ENCODE assay signal across 24 cellular contexts in the genomic region with DNA sequence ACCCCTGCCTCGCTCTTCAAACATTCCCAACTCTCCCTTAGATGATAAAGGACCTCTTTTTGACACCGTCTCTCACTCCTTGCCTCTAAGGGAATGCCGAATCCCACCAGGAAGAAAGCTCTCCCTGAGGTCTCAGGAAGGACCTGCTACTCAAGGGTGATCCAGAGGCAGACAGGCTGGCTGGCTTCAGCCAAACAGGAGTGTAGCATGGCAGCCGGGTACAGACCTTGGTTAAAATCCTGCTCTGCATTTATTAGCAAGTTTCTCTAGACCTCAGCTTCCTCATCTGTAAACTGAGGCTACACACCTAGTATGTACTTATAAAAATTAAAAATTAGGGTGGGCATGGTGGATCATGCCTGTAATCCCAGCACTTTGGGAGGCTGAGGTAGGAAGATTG. TPM values are rescaled to one million over a fixed set of nuclear protein-coding genes. Genes with fewer than 3 reads are reported as not detected.
DNase-seq lines count a peak whose midpoint lies in the region; ATAC-seq, FAIRE-seq and TF ChIP-seq lines count a peak whose summit lies in the region.
"Had no signal": no experiment of that assay in that cellular context is flagged by ENCODE, and none has a peak within 500 bp of the region (broad histone marks: within the 10 kb centered on the region; RNA-seq: fewer than 3 reads in every experiment).

No MANE protein-coding gene starts in this region.

- H3K4me3 Mint-ChIP-seq in activated CD8-positive, alpha-beta T cell treated with anti-CD3 and anti-CD28 coated beads, Interleukin-2, amount 10 ng/mL, durations not matched to agents 7 days and 5 days = no peak overlapping the region
- no peak overlapping the region for H3K4me3 Mint-ChIP-seq in activated CD8-positive, alpha-beta T cell treated with anti-CD3 and anti-CD28 coated beads for 36 hours
- H3K4me3 Mint-ChIP-seq in activated CD8-positive, alpha-beta memory T cell treated with anti-CD3 and anti-CD28 coated beads, Interleukin-2, amount 10 ng/mL, durations not matched to agents 7 days and 5 days = no peak overlapping the region
- H3K4me3 Mint-ChIP-seq: B cell; CD4-positive, alpha-beta T cell; CD8-positive, alpha-beta T cell had no signal

- 0 out of 4 replicates have a peak, but pooled peaks of 1 of the 2 experiments have one; percentile 7 for TF ChIP-seq POLR2A in HepG2 (IDR thresholded peaks at IDR 0.05; ENCODE audit: insufficient read depth in 1 of 2, low read depth in 2 of 2, low read length in 2 of 2)

- H3K36me3 Mint-ChIP-seq in activated CD8-positive, alpha-beta T cell treated with anti-CD3 and anti-CD28 coated beads, Interleukin-2, amount 10 ng/mL, durations not matched to agents 7 days and 5 days (ENCODE audit: low read depth) = peaks cover 3% of the 10 kb centered on the region
- H3K36me3 Mint-ChIP-seq in activated CD8-positive, alpha-beta T cell treated with anti-CD3 and anti-CD28 coated beads for 36 hours (ENCODE audit: low read depth) = peaks cover 14% of the 10 kb centered on the region
- H3K36me3 Mint-ChIP-seq in activated CD8-positive, alpha-beta memory T cell treated with anti-CD3 and anti-CD28 coated beads, Interleukin-2, amount 10 ng/mL, durations not matched to agents 7 days and 5 days = no peaks in the 10 kb centered on the region

- in situ Hi-C loops in HepG2 (cut with HindIII; ENCODE audit: extremely low pct_ligation_motif_present, low pct_unique_long_range_greater_than_20kb) = loop anchor here (10.0 kb wide), 1 partner anchor 199 kb away; no protein-coding TSS in a partner anchor

- no peak overlapping the region for H3K4me3 ChIP-seq in RWPE2 (ENCODE audit: severe bottlenecking)
- H3K4me3 ChIP-seq in HepG2 (replicated peaks in 1 of 3; ENCODE audit: insufficient read depth in 1 of 3, low read depth in 2 of 3, low read length in 3 of 3) = no peak overlapping the region
- H3K4me3 ChIP-seq: A549; BLaER1 treated with 17β-estradiol and CSF1 and Interleukin-3, amounts not matched to agents 10 nM and 100 nM had no signal

- H3K4me2 ChIP-seq in HepG2 (ENCODE audit: low read depth, low read length) = no peak overlapping the region
- H3K4me2 ChIP-seq: A549 had no signal

- POLR2A ChIA-PET in activated CD8-positive, alpha-beta T cell treated with anti-CD3 and anti-CD28 coated beads, Interleukin-2, amount 10 ng/mL, durations not matched to agents 7 days and 5 days (lab: Charles Lee) = no interaction called here
- POLR2A ChIA-PET in activated CD8-positive, alpha-beta T cell treated with anti-CD3 and anti-CD28 coated beads for 36 hours (lab: Charles Lee) = no interaction called here
- POLR2A ChIA-PET in HepG2 (lab: Yijun Ruan, JAX) = no interaction called here

- no peak overlapping the region for H3K9ac ChIP-seq in HepG2 (ENCODE audit: insufficient read depth, low read depth, low read length)
- H3K9ac ChIP-seq: BLaER1 treated with 17β-estradiol and CSF1 and Interleukin-3, amounts not matched to agents 10 nM and 100 nM had no signal

- H3K4me1 ChIP-seq in RWPE2 (ENCODE audit: insufficient read depth, poor library complexity, severe bottlenecking) (peaks cover 14% of the 10 kb centered on the region), HepG2 (ENCODE audit: insufficient read depth, low read length) (no peaks in the 10 kb centered on the region)
- H3K4me1 ChIP-seq: Caco-2 had no signal

- TF ChIP-seq RAD21 in HepG2 (CRISPR knock-in tag; IDR thresholded peaks at IDR 0.05) = no peak

- intact Hi-C loops in activated CD8-positive, alpha-beta T cell treated with anti-CD3 and anti-CD28 coated beads for 36 hours (cut with micrococcal nuclease) = no loop called here
- intact Hi-C loops in HepG2 (cut with micrococcal nuclease; ENCODE audit: unreplicated experiment) = no loop called here

- no peaks in the 10 kb centered on the region for H3K27me3 Mint-ChIP-seq in activated CD8-positive, alpha-beta T cell treated with anti-CD3 and anti-CD28 coated beads, Interleukin-2, amount 10 ng/mL, durations not matched to agents 7 days and 5 days (ENCODE audit: low read depth)
- no peaks in the 10 kb centered on the region for H3K27me3 Mint-ChIP-seq in activated CD8-positive, alpha-beta T cell treated with anti-CD3 and anti-CD28 coated beads for 36 hours
- H3K27me3 Mint-ChIP-seq in activated CD8-positive, alpha-beta memory T cell treated with anti-CD3 and anti-CD28 coated beads, Interleukin-2, amount 10 ng/mL, durations not matched to agents 7 days and 5 days = no peaks in the 10 kb centered on the region
- H3K27me3 Mint-ChIP-seq: B cell; CD4-positive, alpha-beta T cell had no signal

- no peaks in the 10 kb centered on the region for H3K79me2 ChIP-seq in HepG2 (ENCODE audit: insufficient read depth, low read length)

- no peak for DNase-seq in activated CD8-positive, alpha-beta T cell treated with anti-CD3 and anti-CD28 coated beads, Interleukin-2, amount 10 ng/mL, durations not matched to agents 7 days and 5 days
- DNase-seq in activated CD8-positive, alpha-beta T cell treated with anti-CD3 and anti-CD28 coated beads for 36 hours = no peak
- DNase-seq in activated CD8-positive, alpha-beta memory T cell treated with anti-CD3 and anti-CD28 coated beads, Interleukin-2, amount 10 ng/mL, durations not matched to agents 7 days and 5 days = peak; percentile 22
- no peak for DNase-seq in activated CD8-positive, alpha-beta memory T cell treated with anti-CD3 and anti-CD28 coated beads, Interleukin-2, amount 50 U/mL, for 4 hours
- peak; percentile 65 for DNase-seq in RWPE2 (ENCODE audit: low spot score)
- no peak for DNase-seq in HepG2 (ENCODE audit: low spot score)
- DNase-seq in stimulated activated CD4-positive, alpha-beta T cell treated with anti-CD3 and anti-CD28 coated beads, Interleukin-1b, Interleukin-23, amount 100 ng/mL, for 48 hours = no peak
- DNase-seq in NCI-H69 (lab: John Stamatoyannopoulos, UW) = no peak
- DNase-seq: AML-193; Caco-2; Calu3; CD4-positive, alpha-beta T cell; DMS79 treated with DMSO at 0.1 percent for 48 hours; GF-D8 had no signal

- H3K4me1 Mint-ChIP-seq in activated CD8-positive, alpha-beta T cell treated with anti-CD3 and anti-CD28 coated beads, Interleukin-2, amount 10 ng/mL, durations not matched to agents 7 days and 5 days (ENCODE audit: low read depth) = peaks cover 22% of the 10 kb centered on the region
- H3K4me1 Mint-ChIP-seq in activated CD8-positive, alpha-beta T cell treated with anti-CD3 and anti-CD28 coated beads for 36 hours (ENCODE audit: low read depth) = peaks cover 17% of the 10 kb centered on the region
- H3K4me1 Mint-ChIP-seq in activated CD8-positive, alpha-beta memory T cell treated with anti-CD3 and anti-CD28 coated beads, Interleukin-2, amount 10 ng/mL, durations not matched to agents 7 days and 5 days = peaks cover 23% of the 10 kb centered on the region

- no TSS peak for BruUV-seq in HepG2 (replicated peaks; lab: Mats Ljungman, UMichigan)

- no peaks in the 10 kb centered on the region for H3K27me3 ChIP-seq in RWPE2 (ENCODE audit: insufficient read depth, poor library complexity, severe bottlenecking)
- no peaks in the 10 kb centered on the region for H3K27me3 ChIP-seq in HepG2 (ENCODE audit: control insufficient read depth in 1 of 2, insufficient read depth in 2 of 2, low read length in 2 of 2)
- H3K27me3 ChIP-seq: BLaER1 treated with 17β-estradiol and CSF1 and Interleukin-3, amounts not matched to agents 10 nM and 100 nM had no signal

- no peaks in the 10 kb centered on the region for H3K9me3 Mint-ChIP-seq in activated CD8-positive, alpha-beta T cell treated with anti-CD3 and anti-CD28 coated beads, Interleukin-2, amount 10 ng/mL, durations not matched to agents 7 days and 5 days (ENCODE audit: insufficient read depth)
- H3K9me3 Mint-ChIP-seq in activated CD8-positive, alpha-beta T cell treated with anti-CD3 and anti-CD28 coated beads for 36 hours = no peaks in the 10 kb centered on the region
- no peaks in the 10 kb centered on the region for H3K9me3 Mint-ChIP-seq in activated CD8-positive, alpha-beta memory T cell treated with anti-CD3 and anti-CD28 coated beads, Interleukin-2, amount 10 ng/mL, durations not matched to agents 7 days and 5 days (ENCODE audit: low read depth)
- H3K9me3 Mint-ChIP-seq: CD4-positive, alpha-beta T cell; CD8-positive, alpha-beta T cell had no signal

- no peak overlapping the region for H2AFZ ChIP-seq in HepG2 (ENCODE audit: low read length)

- CTCF ChIA-PET in activated CD8-positive, alpha-beta T cell treated with anti-CD3 and anti-CD28 coated beads, Interleukin-2, amount 10 ng/mL, durations not matched to agents 7 days and 5 days (lab: Charles Lee) = no interaction called here
- CTCF ChIA-PET in activated CD8-positive, alpha-beta T cell treated with anti-CD3 and anti-CD28 coated beads for 36 hours (lab: Charles Lee) = no interaction called here
- CTCF ChIA-PET in activated CD8-positive, alpha-beta memory T cell treated with anti-CD3 and anti-CD28 coated beads, Interleukin-2, amount 10 ng/mL, durations not matched to agents 7 days and 5 days (lab: Charles Lee) = no interaction called here
- CTCF ChIA-PET in HepG2 (lab: Yijun Ruan, JAX; ENCODE audit: low intra/inter-chr PET ratio, low total read pairs) = no interaction called here

- H3K9me3 ChIP-seq in RWPE2 (ENCODE audit: severe bottlenecking) (no peaks in the 10 kb centered on the region), HepG2 (ENCODE audit: low read length) (no peaks in the 10 kb centered on the region)
- H3K9me3 ChIP-seq: A549; BLaER1 treated with 17β-estradiol and CSF1 and Interleukin-3, amounts not matched to agents 10 nM and 100 nM; Caco-2 had no signal

- ATAC-seq in activated CD8-positive, alpha-beta T cell treated with anti-CD3 and anti-CD28 coated beads, Interleukin-2, amount 10 ng/mL, durations not matched to agents 7 days and 5 days = no peak
- no peak for ATAC-seq in activated CD8-positive, alpha-beta T cell treated with anti-CD3 and anti-CD28 coated beads for 36 hours
- ATAC-seq in activated CD8-positive, alpha-beta memory T cell treated with anti-CD3 and anti-CD28 coated beads, Interleukin-2, amount 10 ng/mL, durations not matched to agents 7 days and 5 days = no peak
- ATAC-seq in RWPE2 (ENCODE audit: low read depth) = no peak
- no peak for ATAC-seq in HepG2
- ATAC-seq: A549; CD8-positive, alpha-beta T cell had no signal

- peak overlapping the region; percentile 15 for H3K27ac Mint-ChIP-seq in activated CD8-positive, alpha-beta T cell treated with anti-CD3 and anti-CD28 coated beads, Interleukin-2, amount 10 ng/mL, durations not matched to agents 7 days and 5 days
- H3K27ac Mint-ChIP-seq in activated CD8-positive, alpha-beta T cell treated with anti-CD3 and anti-CD28 coated beads for 36 hours = no peak overlapping the region
- no peak overlapping the region for H3K27ac Mint-ChIP-seq in activated CD8-positive, alpha-beta memory T cell treated with anti-CD3 and anti-CD28 coated beads, Interleukin-2, amount 10 ng/mL, durations not matched to agents 7 days and 5 days
- H3K27ac Mint-ChIP-seq: B cell; CD4-positive, alpha-beta T cell; CD8-positive, alpha-beta T cell had no signal

- TF ChIP-seq EP300 in HepG2 (IDR thresholded peaks at IDR 0.05; ENCODE audit: low read depth in 2 of 2, low read length in 2 of 2) (no peak), HepG2 (CRISPR knock-in tag; IDR thresholded peaks at IDR 0.05; ENCODE audit: borderline replicate concordance) (no peak)

- WGBS in HepG2 (ENCODE audit: low lambda C conversion rate) = 96% methylated on average over 4 of the region's 4 CpGs

- H3K36me3 ChIP-seq in RWPE2 (ENCODE audit: low read depth) (peaks cover 21% of the 10 kb centered on the region), HepG2 (replicated peaks in 1 of 2; ENCODE audit: control insufficient read depth in 1 of 2, insufficient read depth in 2 of 2, low read length in 2 of 2) (peaks cover 29 to 63% of the 10 kb centered on the region in 2 experiments)

- no peaks in the 10 kb centered on the region for H4K20me1 ChIP-seq in HepG2 (ENCODE audit: insufficient read depth, low read length)
- H4K20me1 ChIP-seq: BLaER1 treated with 17β-estradiol and CSF1 and Interleukin-3, amounts not matched to agents 10 nM and 100 nM had no signal

- TF ChIP-seq CTCF in activated CD8-positive, alpha-beta T cell treated with anti-CD3 and anti-CD28 coated beads for 36 hours (IDR thresholded peaks at IDR 0.05) = no peak
- TF ChIP-seq CTCF in RWPE2 (IDR thresholded peaks at IDR 0.05; ENCODE audit: poor library complexity, severe bottlenecking) (no peak), HepG2 (CRISPR knock-in tag; IDR thresholded peaks at IDR 0.05) (no peak)

- FAIRE-seq in HepG2 (lab: Jason Lieb, UNC) = no peak
- FAIRE-seq: A549, D721Med, G401.6, GM12891, GM19239 had no signal

- H3K27ac ChIP-seq in RWPE2 (ENCODE audit: poor library complexity, severe bottlenecking) (no peak overlapping the region), HepG2 (ENCODE audit: extremely low read length, insufficient read depth, low read length) (no peak overlapping the region)
- H3K27ac ChIP-seq: 22Rv1, A549, C4-2B had no signal

RNA-seq across cellular contexts. Expression of a gene that starts 17.2 kb away (rescaled TPM):
- total RNA-seq in activated CD8-positive, alpha-beta T cell treated with anti-CD3 and anti-CD28 coated beads, Interleukin-2, amount 10 ng/mL, durations not matched to agents 7 days and 5 days = 1 to 10 TPM; 1.4 to 1.6 TPM
- 1 to 10 TPM in 1 of 2 experiments, under 1 TPM in 1; 0.92 to 1.0 TPM for total RNA-seq in activated CD8-positive, alpha-beta T cell treated with anti-CD3 and anti-CD28 coated beads for 36 hours
- total RNA-seq in activated CD8-positive, alpha-beta memory T cell treated with anti-CD3 and anti-CD28 coated beads, Interleukin-2, amount 10 ng/mL, durations not matched to agents 7 days and 5 days = 1 to 10 TPM; 4.7 to 5.2 TPM
- total RNA-seq in HepG2 (2016; rRNA removed; fragmentation: Illumina TruSeq; extraction: Trizol) = not detected in 2 replicates
- not detected in 2 replicates for total RNA-seq in HepG2 (2016; cell fraction: cytosol; rRNA removed; fragmentation: Illumina TruSeq; extraction: Trizol; ENCODE audit: low read depth)
- not detected in 2 replicates for total RNA-seq in HepG2 (2016; cell fraction: insoluble cytoplasmic fraction; rRNA removed; fragmentation: Illumina TruSeq; extraction: Trizol)
- not detected in 2 replicates for total RNA-seq in HepG2 (2016; cell fraction: membrane; rRNA removed; fragmentation: Illumina TruSeq; extraction: Trizol)
- not detected in 2 replicates for total RNA-seq in HepG2 (2016; cell fraction: nucleus; rRNA removed; fragmentation: Illumina TruSeq; extraction: Trizol)
- not detected in 2 replicates for polyA plus RNA-seq in HepG2 (2011; rRNA removed)
- not detected in 2 replicates for polyA plus RNA-seq in HepG2 (2011; cell fraction: cytosol; rRNA removed)
- polyA plus RNA-seq in HepG2 (2011; cell fraction: nucleus; rRNA removed) = 0.17 TPM in 1 of 2 replicates, not detected in the other
- polyA plus RNA-seq in HepG2 (2012) = not detected in 2 replicates
- polyA plus RNA-seq in HepG2 (2016; cell fraction: cytosol; fragmentation: Illumina TruSeq; extraction: Trizol; ENCODE audit: low read depth) = not detected in 2 replicates
- not detected in 2 replicates for polyA plus RNA-seq in HepG2 (2016; cell fraction: insoluble cytoplasmic fraction; fragmentation: Illumina TruSeq; extraction: Trizol; ENCODE audit: low read depth)
- not detected in 2 replicates for polyA plus RNA-seq in HepG2 (2016; cell fraction: membrane; fragmentation: Illumina TruSeq; extraction: Trizol; ENCODE audit: low read depth)
- polyA plus RNA-seq in HepG2 (2016; cell fraction: nucleus; fragmentation: Illumina TruSeq; extraction: Trizol; ENCODE audit: insufficient read depth, low read depth) = not detected in 2 replicates
- not detected in 2 replicates for polyA minus RNA-seq in HepG2 (2011; rRNA and poly(A)+ RNA removed; ENCODE audit: low replicate concordance)
- not detected in 2 replicates for polyA minus RNA-seq in HepG2 (2011; cell fraction: cytosol; rRNA and poly(A)+ RNA removed)
- polyA minus RNA-seq in HepG2 (2011; cell fraction: nucleus; rRNA and poly(A)+ RNA removed) = not detected in 2 replicates

RNA-seq across cellular contexts. Expression of a gene that starts 59.5 kb away (rescaled TPM):
- total RNA-seq in activated CD8-positive, alpha-beta T cell treated with anti-CD3 and anti-CD28 coated beads, Interleukin-2, amount 10 ng/mL, durations not matched to agents 7 days and 5 days = 100 to 1,000 TPM in 1 of 2 experiments, 10 to 100 TPM in 1; 91.9 to 103 TPM
- 10 to 100 TPM; 66.6 to 70.9 TPM for total RNA-seq in activated CD8-positive, alpha-beta T cell treated with anti-CD3 and anti-CD28 coated beads for 36 hours
- total RNA-seq in activated CD8-positive, alpha-beta memory T cell treated with anti-CD3 and anti-CD28 coated beads, Interleukin-2, amount 10 ng/mL, durations not matched to agents 7 days and 5 days = 10 to 100 TPM; 88.5 to 93.6 TPM
- total RNA-seq in HepG2 (2016; rRNA removed; fragmentation: Illumina TruSeq; extraction: Trizol) = 140 and 151 TPM in 2 replicates
- total RNA-seq in HepG2 (2016; cell fraction: cytosol; rRNA removed; fragmentation: Illumina TruSeq; extraction: Trizol; ENCODE audit: low read depth) = 70.8 and 95.6 TPM in 2 replicates
- 132 and 137 TPM in 2 replicates for total RNA-seq in HepG2 (2016; cell fraction: insoluble cytoplasmic fraction; rRNA removed; fragmentation: Illumina TruSeq; extraction: Trizol)
- 86.4 and 104 TPM in 2 replicates for total RNA-seq in HepG2 (2016; cell fraction: membrane; rRNA removed; fragmentation: Illumina TruSeq; extraction: Trizol)
- total RNA-seq in HepG2 (2016; cell fraction: nucleus; rRNA removed; fragmentation: Illumina TruSeq; extraction: Trizol) = 52.8 and 64.0 TPM in 2 replicates
- 244 and 285 TPM in 2 replicates for polyA plus RNA-seq in HepG2 (2011; rRNA removed)
- polyA plus RNA-seq in HepG2 (2011; cell fraction: cytosol; rRNA removed) = 208 and 234 TPM in 2 replicates
- polyA plus RNA-seq in HepG2 (2011; cell fraction: nucleus; rRNA removed) = 71.4 and 86.5 TPM in 2 replicates
- 331 and 366 TPM in 2 replicates for polyA plus RNA-seq in HepG2 (2012)
- 170 and 195 TPM in 2 replicates for polyA plus RNA-seq in HepG2 (2016; cell fraction: cytosol; fragmentation: Illumina TruSeq; extraction: Trizol; ENCODE audit: low read depth)
- 370 and 446 TPM in 2 replicates for polyA plus RNA-seq in HepG2 (2016; cell fraction: insoluble cytoplasmic fraction; fragmentation: Illumina TruSeq; extraction: Trizol; ENCODE audit: low read depth)
- 217 and 229 TPM in 2 replicates for polyA plus RNA-seq in HepG2 (2016; cell fraction: membrane; fragmentation: Illumina TruSeq; extraction: Trizol; ENCODE audit: low read depth)
- polyA plus RNA-seq in HepG2 (2016; cell fraction: nucleus; fragmentation: Illumina TruSeq; extraction: Trizol; ENCODE audit: insufficient read depth, low read depth) = 196 and 204 TPM in 2 replicates
- polyA minus RNA-seq in HepG2 (2011; rRNA and poly(A)+ RNA removed; ENCODE audit: low replicate concordance) = 201 and 224 TPM in 2 replicates
- polyA minus RNA-seq in HepG2 (2011; cell fraction: cytosol; rRNA and poly(A)+ RNA removed) = 65.3 and 87.8 TPM in 2 replicates
- polyA minus RNA-seq in HepG2 (2011; cell fraction: nucleus; rRNA and poly(A)+ RNA removed) = 48.7 and 54.5 TPM in 2 replicates

Comparison
In these comparisons a context has a peak if more than half of its experiments do, and no peak if none do; other contexts are left out.
1. DNase-seq: peak in activated CD8-positive, alpha-beta memory T cell treated with anti-CD3 and anti-CD28 coated beads, Interleukin-2, amount 10 ng/mL, durations not matched to agents 7 days and 5 days (single experiment) and RWPE2 (single experiment); none in activated CD8-positive, alpha-beta T cell treated with anti-CD3 and anti-CD28 coated beads, Interleukin-2, amount 10 ng/mL, durations not matched to agents 7 days and 5 days (single experiment), activated CD8-positive, alpha-beta T cell treated with anti-CD3 and anti-CD28 coated beads for 36 hours (single experiment), activated CD8-positive, alpha-beta memory T cell treated with anti-CD3 and anti-CD28 coated beads, Interleukin-2, amount 50 U/mL, for 4 hours (single experiment), HepG2 (single experiment), stimulated activated CD4-positive, alpha-beta T cell treated with anti-CD3 and anti-CD28 coated beads, Interleukin-1b, Interleukin-23, amount 100 ng/mL, for 48 hours (single experiment) and NCI-H69 (single experiment).